In genomic region chr16:530111-530817, GRCh38 we compare ENCODE assay signal across 10 cellular contexts. TPM values are rescaled to one million over a fixed set of nuclear protein-coding genes. Genes with fewer than 3 reads are reported as not detected.
DNase-seq lines count a peak whose midpoint lies in the region; ATAC-seq and TF ChIP-seq lines count a peak whose summit lies in the region.
"Had no signal": no experiment of that assay in that cellular context is flagged by ENCODE, and none has a peak within 500 bp of the region (broad histone marks: within the 10 kb centered on the region; RNA-seq: fewer than 3 reads in every experiment).

No MANE protein-coding gene starts in this region.

- POLR2A ChIA-PET in activated CD8-positive, alpha-beta T cell treated with anti-CD3 and anti-CD28 coated beads for 36 hours (lab: Charles Lee), result interaction anchor here (1.1 to 1.7 kb wide), 2 partner anchors 10 to 13 kb away, joined by 3 to 7 read pairs; no protein-coding TSS in a partner anchor

- H3K4me3 ChIP-seq in lower lobe of right lung, result no peak overlapping the region

- DNase-seq in activated T-cell treated with anti-CD3 and anti-CD28 coated beads, Interleukin-2, amount 50 U/mL, for 4 hours, result no peak
- no peak for DNase-seq in activated T-cell treated with anti-CD3 and anti-CD28 coated beads, Interleukin-2, amount 50 U/mL, for 1 hour
- no peak for DNase-seq in activated CD8-positive, alpha-beta T cell treated with anti-CD3 and anti-CD28 coated beads for 36 hours
- no peak for DNase-seq in lower lobe of right lung
- no peak for DNase-seq in stimulated activated naive B cell treated with anti-CD40 and anti-IgM and Interleukin-4, amounts not matched to agents 10 μg/mL and 1 μg/mL and 100 μg/mL, for 72 hours
- DNase-seq: activated CD4-positive, alpha-beta T cell treated with anti-CD3 and anti-CD28 coated beads for 48 hours; stimulated activated CD4-positive, alpha-beta T cell treated with anti-CD3 and anti-CD28 coated beads, Interleukin-15, amount 100 ng/mL, for 24 hours had no signal

- peak overlapping the region; percentile 6 for H3K27ac ChIP-seq in lower lobe of right lung

- H3K27ac Mint-ChIP-seq in activated CD8-positive, alpha-beta T cell treated with anti-CD3 and anti-CD28 coated beads for 36 hours, result no peak overlapping the region
- H3K27ac Mint-ChIP-seq in stimulated activated naive B cell treated with anti-CD40 and anti-IgM and Interleukin-4, amounts not matched to agents 10 μg/mL and 1 μg/mL and 100 μg/mL, for 72 hours, result peak overlapping the region; percentile 14

- no peaks in the 10 kb centered on the region for H3K27me3 ChIP-seq in lower lobe of right lung (ENCODE audit: low read depth)

- ATAC-seq in activated T-cell treated with anti-CD3 and anti-CD28 coated beads, Interleukin-2, amount 50 U/mL, for 4 hours, result no peak
- ATAC-seq in activated CD8-positive, alpha-beta T cell treated with anti-CD3 and anti-CD28 coated beads for 36 hours, result no peak
- ATAC-seq in lower lobe of right lung (no peak), GM18861 (IDR thresholded peaks at IDR 0.05; ENCODE audit: unreplicated experiment) (no peak), HG02642 (IDR thresholded peaks at IDR 0.05; ENCODE audit: poor library complexity, unreplicated experiment) (no peak)
- no peak for ATAC-seq in stimulated activated naive B cell treated with anti-CD40 and anti-IgM and Interleukin-4, amounts not matched to agents 10 μg/mL and 1 μg/mL and 100 μg/mL, for 72 hours (replicated peaks)
- no peak for ATAC-seq in activated CD4-positive, CD25-positive, alpha-beta regulatory T cell treated with anti-CD3 and anti-CD28 coated beads, Interleukin-2, amount 50 U/mL, for 24 hours

- H3K27me3 Mint-ChIP-seq in activated T-cell treated with anti-CD3 and anti-CD28 coated beads, Interleukin-2, amount 50 U/mL, for 4 hours (ENCODE audit: low read depth), result no peaks in the 10 kb centered on the region
- no peaks in the 10 kb centered on the region for H3K27me3 Mint-ChIP-seq in activated CD8-positive, alpha-beta T cell treated with anti-CD3 and anti-CD28 coated beads for 36 hours
- no peaks in the 10 kb centered on the region for H3K27me3 Mint-ChIP-seq in stimulated activated naive B cell treated with anti-CD40 and anti-IgM and Interleukin-4, amounts not matched to agents 10 μg/mL and 1 μg/mL and 100 μg/mL, for 72 hours

- no peaks in the 10 kb centered on the region for H3K36me3 ChIP-seq in lower lobe of right lung

- TF ChIP-seq CTCF in activated CD8-positive, alpha-beta T cell treated with anti-CD3 and anti-CD28 coated beads for 36 hours (IDR thresholded peaks at IDR 0.05), result no peak
- no peak for TF ChIP-seq CTCF in lower lobe of right lung (IDR thresholded peaks at IDR 0.05)

- no peaks in the 10 kb centered on the region for H3K9me3 Mint-ChIP-seq in activated T-cell treated with anti-CD3 and anti-CD28 coated beads, Interleukin-2, amount 50 U/mL, for 4 hours
- H3K9me3 Mint-ChIP-seq in activated CD8-positive, alpha-beta T cell treated with anti-CD3 and anti-CD28 coated beads for 36 hours, result no peaks in the 10 kb centered on the region
- no peaks in the 10 kb centered on the region for H3K9me3 Mint-ChIP-seq in stimulated activated naive B cell treated with anti-CD40 and anti-IgM and Interleukin-4, amounts not matched to agents 10 μg/mL and 1 μg/mL and 100 μg/mL, for 72 hours

- CTCF ChIA-PET in activated CD8-positive, alpha-beta T cell treated with anti-CD3 and anti-CD28 coated beads for 36 hours (lab: Charles Lee), result no interaction called here

- intact Hi-C loops in activated CD8-positive, alpha-beta T cell treated with anti-CD3 and anti-CD28 coated beads for 36 hours (cut with micrococcal nuclease), result no loop called here
- intact Hi-C loops in lower lobe of right lung (cut with DNase I), result no loop called here

- H3K9me3 ChIP-seq in lower lobe of right lung, result no peaks in the 10 kb centered on the region

- H3K36me3 Mint-ChIP-seq in activated T-cell treated with anti-CD3 and anti-CD28 coated beads, Interleukin-2, amount 50 U/mL, for 4 hours (ENCODE audit: insufficient read depth), result peaks cover 7% of the 10 kb centered on the region
- H3K36me3 Mint-ChIP-seq in activated CD8-positive, alpha-beta T cell treated with anti-CD3 and anti-CD28 coated beads for 36 hours (ENCODE audit: low read depth), result peaks cover 11% of the 10 kb centered on the region
- peaks cover 2 to 8% of the 10 kb centered on the region in 2 donors for H3K36me3 Mint-ChIP-seq in stimulated activated naive B cell treated with anti-CD40 and anti-IgM and Interleukin-4, amounts not matched to agents 10 μg/mL and 1 μg/mL and 100 μg/mL, for 72 hours

- H3K4me3 Mint-ChIP-seq in activated T-cell treated with anti-CD3 and anti-CD28 coated beads, Interleukin-2, amount 50 U/mL, for 4 hours, result peak overlapping the region; percentile 95
- peak overlapping the region; percentile 84 for H3K4me3 Mint-ChIP-seq in activated CD8-positive, alpha-beta T cell treated with anti-CD3 and anti-CD28 coated beads for 36 hours
- H3K4me3 Mint-ChIP-seq in stimulated activated naive B cell treated with anti-CD40 and anti-IgM and Interleukin-4, amounts not matched to agents 10 μg/mL and 1 μg/mL and 100 μg/mL, for 72 hours, result peak overlapping the region; percentile 39 to 44

- peaks cover 29% of the 10 kb centered on the region for H3K4me1 Mint-ChIP-seq in activated T-cell treated with anti-CD3 and anti-CD28 coated beads, Interleukin-2, amount 50 U/mL, for 4 hours (ENCODE audit: low read depth)
- H3K4me1 Mint-ChIP-seq in activated CD8-positive, alpha-beta T cell treated with anti-CD3 and anti-CD28 coated beads for 36 hours (ENCODE audit: low read depth), result peaks cover 20% of the 10 kb centered on the region
- peaks cover 22 to 39% of the 10 kb centered on the region in 2 donors for H3K4me1 Mint-ChIP-seq in stimulated activated naive B cell treated with anti-CD40 and anti-IgM and Interleukin-4, amounts not matched to agents 10 μg/mL and 1 μg/mL and 100 μg/mL, for 72 hours

- peaks cover 38% of the 10 kb centered on the region for H3K4me1 ChIP-seq in lower lobe of right lung

RNA-seq across cellular contexts. Expression of gene CAPN15, which starts 2.8 kb away (rescaled TPM):
- total RNA-seq in activated T-cell treated with anti-CD3 and anti-CD28 coated beads, Interleukin-2, amount 50 U/mL, for 4 hours, result 100 to 1,000 TPM; 134 to 164 (median 153) TPM
- total RNA-seq in activated CD8-positive, alpha-beta T cell treated with anti-CD3 and anti-CD28 coated beads for 36 hours, result 10 to 100 TPM; 76.4 to 81.2 TPM
- total RNA-seq in lower lobe of right lung, result 44.3 TPM

RNA-seq across cellular contexts. Expression of gene PRR35, which starts 29.9 kb away (rescaled TPM):
- total RNA-seq in activated T-cell treated with anti-CD3 and anti-CD28 coated beads, Interleukin-2, amount 50 U/mL, for 4 hours, result under 1 TPM; 0.08 to 0.11 (median 0.10) TPM
- not detected for total RNA-seq in activated CD8-positive, alpha-beta T cell treated with anti-CD3 and anti-CD28 coated beads for 36 hours
- total RNA-seq in lower lobe of right lung, result not detected

RNA-seq across cellular contexts. Expression of gene NHLRC4, which starts 36.5 kb away (rescaled TPM):
- under 1 TPM; 0.13 to 0.18 (median 0.16) TPM for total RNA-seq in activated T-cell treated with anti-CD3 and anti-CD28 coated beads, Interleukin-2, amount 50 U/mL, for 4 hours
- under 1 TPM; 0.41 to 0.72 TPM for total RNA-seq in activated CD8-positive, alpha-beta T cell treated with anti-CD3 and anti-CD28 coated beads for 36 hours
- 2.7 TPM for total RNA-seq in lower lobe of right lung

RNA-seq across cellular contexts. Expression of gene PIGQ, which starts 39.5 kb away (rescaled TPM):
- total RNA-seq in activated T-cell treated with anti-CD3 and anti-CD28 coated beads, Interleukin-2, amount 50 U/mL, for 4 hours, result 10 to 100 TPM; 45.0 to 47.8 (median 46.1) TPM
- 10 to 100 TPM; 18.5 to 18.6 TPM for total RNA-seq in activated CD8-positive, alpha-beta T cell treated with anti-CD3 and anti-CD28 coated beads for 36 hours
- total RNA-seq in lower lobe of right lung, result 68.9 TPM

RNA-seq across cellular contexts. Expression of gene RAB40C, which starts 59.6 kb away (rescaled TPM):
- total RNA-seq in activated T-cell treated with anti-CD3 and anti-CD28 coated beads, Interleukin-2, amount 50 U/mL, for 4 hours, result 10 to 100 TPM; 13.4 to 15.7 (median 14.6) TPM
- total RNA-seq in activated CD8-positive, alpha-beta T cell treated with anti-CD3 and anti-CD28 coated beads for 36 hours, result 1 to 10 TPM; 8.1 to 8.8 TPM
- total RNA-seq in lower lobe of right lung, result 40.1 TPM

Comparison
In these comparisons a context has a peak if more than half of its experiments do, and no peak if none do; other contexts are left out.
1. H3K4me3 Mint-ChIP-seq: peak in every context shown above with its lines; median percentile 95 in activated T-cell treated with anti-CD3 and anti-CD28 coated beads, Interleukin-2, amount 50 U/mL, for 4 hours; 84 in activated CD8-positive, alpha-beta T cell treated with anti-CD3 and anti-CD28 coated beads for 36 hours; 42 in stimulated activated naive B cell treated with anti-CD40 and anti-IgM and Interleukin-4, amounts not matched to agents 10 μg/mL and 1 μg/mL and 100 μg/mL, for 72 hours.